1 cellular context compared by ENCODE assay signal in the genomic region with DNA sequence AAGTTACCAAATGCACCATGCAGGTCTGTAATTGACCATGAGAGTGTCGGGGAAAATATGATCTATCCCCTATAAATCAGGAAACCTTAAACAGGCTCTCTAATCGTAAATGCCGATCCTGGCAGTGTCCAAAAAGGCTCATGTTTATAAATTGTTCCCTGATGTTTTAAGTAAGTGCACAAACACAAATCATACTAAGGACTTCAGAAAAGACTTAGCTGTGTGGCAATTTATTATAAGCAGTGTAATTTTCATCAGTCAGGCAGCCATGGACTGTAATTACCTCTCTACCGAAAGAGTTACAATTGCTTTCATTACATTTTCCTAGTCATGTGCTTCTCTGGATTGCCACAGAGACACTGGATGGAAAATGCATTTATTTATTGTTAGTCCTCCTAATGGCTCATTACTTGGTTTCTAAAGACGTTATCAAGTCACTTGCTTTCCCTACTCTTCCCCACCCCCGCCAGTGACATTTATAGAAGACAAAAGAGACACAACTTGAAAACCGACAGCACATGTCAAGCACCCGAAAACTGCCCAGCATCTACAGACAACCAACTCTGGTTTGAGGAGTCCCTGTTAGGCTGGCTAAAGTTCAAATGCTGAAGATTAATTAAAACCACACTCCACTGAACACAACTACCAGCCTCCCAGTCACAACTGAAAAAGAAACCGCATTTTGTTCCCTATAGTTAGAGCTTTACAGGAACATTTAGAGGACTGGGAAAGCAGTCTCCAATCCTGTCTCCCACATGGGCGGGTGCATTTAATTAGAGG.
TF ChIP-seq lines count a peak whose summit lies in the region.

No MANE protein-coding gene starts in this region.

TF ChIP-seq in HEK293, 187 proteins besides CTCF, POLR2A, EP300 and RAD21 (continued from another document):
- TF ChIP-seq PRDM10 (tag by site-specific recombination; IDR thresholded peaks at IDR 0.05) (no peak), ZNF843 (tag by site-specific recombination; IDR thresholded peaks at IDR 0.05) (peak; percentile 55; the same call in 1 of the 2 replicates), ZIC2 (tag by site-specific recombination; IDR thresholded peaks at IDR 0.05) (no peak), EGR2 (tag by site-specific recombination; IDR thresholded peaks at IDR 0.05; ENCODE audit: low read depth) (no peak), ZNF549 (tag by site-specific recombination; IDR thresholded peaks at IDR 0.05) (peak; percentile 91), BCL6B (tag by site-specific recombination; IDR thresholded peaks at IDR 0.05) (no peak), AEBP2 (tag by site-specific recombination; IDR thresholded peaks at IDR 0.05; ENCODE audit: borderline replicate concordance) (no peak), WT1 (tag by site-specific recombination; IDR thresholded peaks at IDR 0.05) (peak; percentile 35; the same call in 1 of the 2 replicates), MEIS1 (CRISPR knock-in tag; IDR thresholded peaks at IDR 0.05; ENCODE audit: borderline replicate concordance) (no peak), ZNF530 (tag by site-specific recombination; IDR thresholded peaks at IDR 0.05; ENCODE audit: low read depth) (no peak), ZNF660 (tag by site-specific recombination; IDR thresholded peaks at IDR 0.05) (no peak), ZNF211 (tag by site-specific recombination; IDR thresholded peaks at IDR 0.05; ENCODE audit: low read depth) (no peak), ZNF140 (tag by site-specific recombination; IDR thresholded peaks at IDR 0.05) (no peak), INSM2 (tag by site-specific recombination; IDR thresholded peaks at IDR 0.05) (no peak), ZNF239 (tag by site-specific recombination; IDR thresholded peaks at IDR 0.05) (no peak), ZNF600 (tag by site-specific recombination; IDR thresholded peaks at IDR 0.05) (no peak), ZSCAN5A (tag by site-specific recombination; IDR thresholded peaks at IDR 0.05) (no peak), ZBTB48 (tag by site-specific recombination; IDR thresholded peaks at IDR 0.05) (no peak), ZNF324 (tag by site-specific recombination; IDR thresholded peaks at IDR 0.05) (no peak), SP7 (tag by site-specific recombination; IDR thresholded peaks at IDR 0.05) (peak; percentile 95), ZSCAN16 (tag by site-specific recombination; IDR thresholded peaks at IDR 0.05) (no peak), KLF8 (tag by site-specific recombination; IDR thresholded peaks at IDR 0.05) (no peak), ZNF221 (tag by site-specific recombination; IDR thresholded peaks at IDR 0.05; ENCODE audit: borderline replicate concordance) (no peak), ZBTB44 (tag by site-specific recombination; IDR thresholded peaks at IDR 0.05) (peak; percentile 85), KLF7 (tag by site-specific recombination; IDR thresholded peaks at IDR 0.05; ENCODE audit: borderline replicate concordance) (no peak), OSR2 (tag by site-specific recombination; IDR thresholded peaks at IDR 0.05) (0 out of 2 replicates have a peak, but pooled peaks have one; percentile 74), HOXA7 (CRISPR knock-in tag; IDR thresholded peaks at IDR 0.05; ENCODE audit: borderline replicate concordance) (no peak)
- TF ChIP-seq, protein P1, sequence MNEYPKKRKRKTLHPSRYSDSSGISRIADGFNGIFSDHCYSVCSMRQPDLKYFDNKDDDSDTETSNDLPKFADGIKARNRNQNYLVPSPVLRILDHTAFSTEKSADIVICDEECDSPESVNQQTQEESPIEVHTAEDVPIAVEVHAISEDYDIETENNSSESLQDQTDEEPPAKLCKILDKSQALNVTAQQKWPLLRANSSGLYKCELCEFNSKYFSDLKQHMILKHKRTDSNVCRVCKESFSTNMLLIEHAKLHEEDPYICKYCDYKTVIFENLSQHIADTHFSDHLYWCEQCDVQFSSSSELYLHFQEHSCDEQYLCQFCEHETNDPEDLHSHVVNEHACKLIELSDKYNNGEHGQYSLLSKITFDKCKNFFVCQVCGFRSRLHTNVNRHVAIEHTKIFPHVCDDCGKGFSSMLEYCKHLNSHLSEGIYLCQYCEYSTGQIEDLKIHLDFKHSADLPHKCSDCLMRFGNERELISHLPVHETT (tag by site-specific recombination; IDR thresholded peaks at IDR 0.05), result no peak
- TF ChIP-seq, protein P2, sequence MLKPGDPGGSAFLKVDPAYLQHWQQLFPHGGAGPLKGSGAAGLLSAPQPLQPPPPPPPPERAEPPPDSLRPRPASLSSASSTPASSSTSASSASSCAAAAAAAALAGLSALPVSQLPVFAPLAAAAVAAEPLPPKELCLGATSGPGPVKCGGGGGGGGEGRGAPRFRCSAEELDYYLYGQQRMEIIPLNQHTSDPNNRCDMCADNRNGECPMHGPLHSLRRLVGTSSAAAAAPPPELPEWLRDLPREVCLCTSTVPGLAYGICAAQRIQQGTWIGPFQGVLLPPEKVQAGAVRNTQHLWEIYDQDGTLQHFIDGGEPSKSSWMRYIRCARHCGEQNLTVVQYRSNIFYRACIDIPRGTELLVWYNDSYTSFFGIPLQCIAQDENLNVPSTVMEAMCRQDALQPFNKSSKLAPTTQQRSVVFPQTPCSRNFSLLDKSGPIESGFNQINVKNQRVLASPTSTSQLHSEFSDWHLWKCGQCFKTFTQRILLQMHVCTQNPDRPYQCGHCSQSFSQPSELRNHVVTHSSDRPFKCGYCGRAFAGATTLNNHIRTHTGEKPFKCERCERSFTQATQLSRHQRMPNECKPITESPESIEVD (tag by site-specific recombination; IDR thresholded peaks at IDR 0.05), result peak; percentile 93
- TF ChIP-seq, protein P3, sequence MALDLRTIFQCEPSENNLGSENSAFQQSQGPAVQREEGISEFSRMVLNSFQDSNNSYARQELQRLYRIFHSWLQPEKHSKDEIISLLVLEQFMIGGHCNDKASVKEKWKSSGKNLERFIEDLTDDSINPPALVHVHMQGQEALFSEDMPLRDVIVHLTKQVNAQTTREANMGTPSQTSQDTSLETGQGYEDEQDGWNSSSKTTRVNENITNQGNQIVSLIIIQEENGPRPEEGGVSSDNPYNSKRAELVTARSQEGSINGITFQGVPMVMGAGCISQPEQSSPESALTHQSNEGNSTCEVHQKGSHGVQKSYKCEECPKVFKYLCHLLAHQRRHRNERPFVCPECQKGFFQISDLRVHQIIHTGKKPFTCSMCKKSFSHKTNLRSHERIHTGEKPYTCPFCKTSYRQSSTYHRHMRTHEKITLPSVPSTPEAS (tag by site-specific recombination; IDR thresholded peaks at IDR 0.05), result no peak
- TF ChIP-seq, protein P4, sequence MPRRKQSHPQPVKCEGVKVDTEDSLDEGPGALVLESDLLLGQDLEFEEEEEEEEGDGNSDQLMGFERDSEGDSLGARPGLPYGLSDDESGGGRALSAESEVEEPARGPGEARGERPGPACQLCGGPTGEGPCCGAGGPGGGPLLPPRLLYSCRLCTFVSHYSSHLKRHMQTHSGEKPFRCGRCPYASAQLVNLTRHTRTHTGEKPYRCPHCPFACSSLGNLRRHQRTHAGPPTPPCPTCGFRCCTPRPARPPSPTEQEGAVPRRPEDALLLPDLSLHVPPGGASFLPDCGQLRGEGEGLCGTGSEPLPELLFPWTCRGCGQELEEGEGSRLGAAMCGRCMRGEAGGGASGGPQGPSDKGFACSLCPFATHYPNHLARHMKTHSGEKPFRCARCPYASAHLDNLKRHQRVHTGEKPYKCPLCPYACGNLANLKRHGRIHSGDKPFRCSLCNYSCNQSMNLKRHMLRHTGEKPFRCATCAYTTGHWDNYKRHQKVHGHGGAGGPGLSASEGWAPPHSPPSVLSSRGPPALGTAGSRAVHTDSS (tag by site-specific recombination; IDR thresholded peaks at IDR 0.05), result no peak
